1 cellular context compared by ENCODE assay signal in the genomic region with DNA sequence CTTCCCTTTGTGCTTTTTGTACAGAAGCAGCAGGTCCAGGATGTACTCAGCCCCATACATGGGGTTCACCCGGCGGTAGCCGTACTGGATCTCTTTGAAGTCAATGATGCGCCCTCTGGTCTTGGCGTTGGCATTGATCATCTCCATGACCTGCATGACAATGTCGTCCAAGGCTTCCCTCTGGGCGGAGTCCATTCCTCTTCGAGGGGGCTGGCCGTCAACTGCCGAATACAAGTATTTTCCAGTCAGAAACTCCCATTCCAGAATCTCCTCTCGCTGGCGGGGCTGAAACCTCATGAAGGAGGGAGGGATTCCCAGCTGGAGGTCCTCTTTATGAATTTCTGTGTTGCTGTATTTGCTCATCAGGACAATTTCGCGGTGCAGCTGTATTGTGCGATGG.
TF ChIP-seq lines count a peak whose summit lies in the region.

No MANE protein-coding gene starts in this region.

TF ChIP-seq in WTC11, 78 proteins besides CTCF, POLR2A, EP300 and RAD21 (continued from another document):
- no peak for TF ChIP-seq ATF6 (CRISPR knock-in tag; IDR thresholded peaks at IDR 0.05)
- TF ChIP-seq ZNF423 (CRISPR knock-in tag; IDR thresholded peaks at IDR 0.05), result no peak
- no peak for TF ChIP-seq RELA (CRISPR knock-in tag; IDR thresholded peaks at IDR 0.05; ENCODE audit: borderline replicate concordance)
